ENCODE assay signal across 1 cellular context in the genomic region with DNA sequence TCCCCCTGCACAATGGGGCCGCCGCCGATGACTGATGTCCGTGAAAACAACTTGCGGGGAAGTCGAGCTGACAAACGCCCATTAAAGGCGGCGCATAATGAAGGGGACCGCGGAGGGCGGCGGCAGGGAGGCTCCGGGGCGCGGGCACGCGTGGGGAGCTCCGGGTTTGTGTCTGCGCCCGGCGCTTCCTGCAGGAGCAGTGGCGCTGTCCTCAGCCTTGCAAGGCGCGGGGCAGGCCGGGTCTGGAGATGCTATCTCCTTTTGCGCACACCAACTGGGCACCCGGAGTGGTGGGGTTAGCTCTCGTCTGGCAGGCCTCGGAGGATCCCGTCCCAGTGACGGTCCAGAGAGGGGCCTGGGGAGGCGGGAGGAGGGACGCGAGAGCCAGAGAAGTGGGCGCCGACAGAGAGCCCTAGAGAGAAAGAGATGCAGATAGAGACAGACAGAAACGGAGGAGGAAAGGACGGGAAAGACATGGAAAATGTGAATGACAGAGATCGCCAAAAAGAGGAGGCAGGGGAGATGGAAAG.
A peak's percentile ranks its signal among the peaks of the same experiment; 100 is the strongest.
TF ChIP-seq lines count a peak whose summit lies in the region.

No MANE protein-coding gene starts in this region.

TF ChIP-seq in H1, 55 proteins besides CTCF, POLR2A, EP300 and RAD21:
- TF ChIP-seq TAF7 (optimal IDR thresholded peaks at IDR 0.05; ENCODE audit: borderline replicate concordance, low read depth, low read length) = no peak
- no peak for TF ChIP-seq HDAC6 (IDR thresholded peaks at IDR 0.05; ENCODE audit: low read depth, low read length)
- TF ChIP-seq CBX5 (IDR thresholded peaks at IDR 0.05; ENCODE audit: low read depth, low read length) = no peak
- TF ChIP-seq MAFK (IDR thresholded peaks at IDR 0.05; ENCODE audit: low read depth, low read length) = no peak
- TF ChIP-seq EZH2 (IDR thresholded peaks at IDR 0.05; ENCODE audit: low read depth, low read length, severe bottlenecking) = peak; percentile 50
- no peak for TF ChIP-seq SP1 (IDR thresholded peaks at IDR 0.05; ENCODE audit: low read depth, low read length)
- peak; percentile 51 for TF ChIP-seq RNF2 (IDR thresholded peaks at IDR 0.05; ENCODE audit: borderline replicate concordance, low read depth, low read length, missing control alignments, poor library complexity, severe bottlenecking)
- no peak for TF ChIP-seq NRF1 (IDR thresholded peaks at IDR 0.05; ENCODE audit: low read depth, low read length)
- TF ChIP-seq SP4 (IDR thresholded peaks at IDR 0.05; ENCODE audit: low read length) = no peak
- no peak for TF ChIP-seq EGR1 (IDR thresholded peaks at IDR 0.05; ENCODE audit: borderline replicate concordance, low read depth, low read length)
- peak; percentile 15; the same call in 1 of the 2 replicates for TF ChIP-seq SUZ12 (IDR thresholded peaks at IDR 0.05; ENCODE audit: low read length)
- TF ChIP-seq SIRT6 (IDR thresholded peaks at IDR 0.05; ENCODE audit: low read length) = no peak
- no peak for TF ChIP-seq RFX5 (IDR thresholded peaks at IDR 0.05; ENCODE audit: borderline replicate concordance, low read depth, low read length)
- no peak for TF ChIP-seq SIX5 (IDR thresholded peaks at IDR 0.05; ENCODE audit: low read depth, low read length)
- TF ChIP-seq FOSL1 (IDR thresholded peaks at IDR 0.05; ENCODE audit: insufficient read depth, low read depth, low read length) = no peak
- TF ChIP-seq, protein P1, sequence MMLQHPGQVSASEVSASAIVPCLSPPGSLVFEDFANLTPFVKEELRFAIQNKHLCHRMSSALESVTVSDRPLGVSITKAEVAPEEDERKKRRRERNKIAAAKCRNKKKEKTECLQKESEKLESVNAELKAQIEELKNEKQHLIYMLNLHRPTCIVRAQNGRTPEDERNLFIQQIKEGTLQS (IDR thresholded peaks at IDR 0.05; ENCODE audit: insufficient read depth, low read depth, low read length) = no peak
- TF ChIP-seq BCL11A (IDR thresholded peaks at IDR 0.05; ENCODE audit: low read depth in 2 of 2, low read length in 2 of 2) = no peak
- TF ChIP-seq TBP (IDR thresholded peaks at IDR 0.05; ENCODE audit: low read depth, low read length) = no peak
- TF ChIP-seq, protein P2, sequence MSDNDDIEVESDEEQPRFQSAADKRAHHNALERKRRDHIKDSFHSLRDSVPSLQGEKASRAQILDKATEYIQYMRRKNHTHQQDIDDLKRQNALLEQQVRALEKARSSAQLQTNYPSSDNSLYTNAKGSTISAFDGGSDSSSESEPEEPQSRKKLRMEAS (IDR thresholded peaks at IDR 0.05) = no peak
- no peak for TF ChIP-seq BACH1 (IDR thresholded peaks at IDR 0.05; ENCODE audit: low read length)
- no peak for TF ChIP-seq PHF8 (conservative IDR thresholded peaks at IDR 0.05; ENCODE audit: low read depth, low read length)
- TF ChIP-seq JUND (IDR thresholded peaks at IDR 0.05; ENCODE audit: low read length) = no peak
- TF ChIP-seq GTF2F1 (IDR thresholded peaks at IDR 0.05; ENCODE audit: borderline replicate concordance, low read depth, low read length) = no peak
- no peak for TF ChIP-seq CBX8 (IDR thresholded peaks at IDR 0.05; ENCODE audit: borderline replicate concordance, low read depth, low read length)
- no peak for TF ChIP-seq POLR2AphosphoS5 (IDR thresholded peaks at IDR 0.05; ENCODE audit: low read depth, low read length)
- TF ChIP-seq BRCA1 (IDR thresholded peaks at IDR 0.05; ENCODE audit: low read depth, low read length) = no peak
